2 cellular contexts compared by ENCODE assay signal in the genomic region with DNA sequence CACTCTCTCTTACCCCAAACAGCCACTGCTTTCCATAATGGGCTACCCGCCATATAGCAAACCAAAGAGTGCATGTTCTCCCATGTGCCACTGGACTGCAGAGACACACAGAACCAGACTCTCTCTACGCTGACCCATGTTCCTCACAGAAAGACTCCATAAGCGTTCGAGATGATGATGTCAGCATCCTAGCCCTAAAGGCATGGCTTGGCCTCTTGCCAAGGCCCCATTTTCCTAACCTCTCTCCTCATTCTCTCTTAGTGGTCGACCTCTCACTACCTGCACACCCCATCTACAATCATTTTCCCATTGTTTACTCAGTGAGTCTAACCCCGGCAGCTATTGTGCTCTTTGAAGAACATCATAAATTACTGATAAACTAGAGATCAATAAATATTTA.
TF ChIP-seq lines count a peak whose summit lies in the region.

No MANE protein-coding gene starts in this region.

TF ChIP-seq in HepG2, 621 proteins besides CTCF, POLR2A, EP300 and RAD21:
- TF ChIP-seq, protein P1, sequence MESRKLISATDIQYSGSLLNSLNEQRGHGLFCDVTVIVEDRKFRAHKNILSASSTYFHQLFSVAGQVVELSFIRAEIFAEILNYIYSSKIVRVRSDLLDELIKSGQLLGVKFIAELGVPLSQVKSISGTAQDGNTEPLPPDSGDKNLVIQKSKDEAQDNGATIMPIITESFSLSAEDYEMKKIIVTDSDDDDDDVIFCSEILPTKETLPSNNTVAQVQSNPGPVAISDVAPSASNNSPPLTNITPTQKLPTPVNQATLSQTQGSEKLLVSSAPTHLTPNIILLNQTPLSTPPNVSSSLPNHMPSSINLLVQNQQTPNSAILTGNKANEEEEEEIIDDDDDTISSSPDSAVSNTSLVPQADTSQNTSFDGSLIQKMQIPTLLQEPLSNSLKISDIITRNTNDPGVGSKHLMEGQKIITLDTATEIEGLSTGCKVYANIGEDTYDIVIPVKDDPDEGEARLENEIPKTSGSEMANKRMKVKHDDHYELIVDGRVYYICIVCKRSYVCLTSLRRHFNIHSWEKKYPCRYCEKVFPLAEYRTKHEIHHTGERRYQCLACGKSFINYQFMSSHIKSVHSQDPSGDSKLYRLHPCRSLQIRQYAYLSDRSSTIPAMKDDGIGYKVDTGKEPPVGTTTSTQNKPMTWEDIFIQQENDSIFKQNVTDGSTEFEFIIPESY (CRISPR knock-in tag; IDR thresholded peaks at IDR 0.05): 0 out of 2 replicates have a peak, but pooled peaks have one; percentile 10
- 0 out of 2 replicates have a peak, but pooled peaks have one; percentile 26 for TF ChIP-seq ZBTB7B (CRISPR knock-in tag; IDR thresholded peaks at IDR 0.05)
- TF ChIP-seq SAP130 (CRISPR knock-in tag; IDR thresholded peaks at IDR 0.05; ENCODE audit: low read depth): peak; percentile 20; the same call in 1 of the 2 replicates
- TF ChIP-seq SALL1 (CRISPR knock-in tag; IDR thresholded peaks at IDR 0.05): 0 out of 2 replicates have a peak, but pooled peaks have one; percentile 31
- TF ChIP-seq, protein P2, sequence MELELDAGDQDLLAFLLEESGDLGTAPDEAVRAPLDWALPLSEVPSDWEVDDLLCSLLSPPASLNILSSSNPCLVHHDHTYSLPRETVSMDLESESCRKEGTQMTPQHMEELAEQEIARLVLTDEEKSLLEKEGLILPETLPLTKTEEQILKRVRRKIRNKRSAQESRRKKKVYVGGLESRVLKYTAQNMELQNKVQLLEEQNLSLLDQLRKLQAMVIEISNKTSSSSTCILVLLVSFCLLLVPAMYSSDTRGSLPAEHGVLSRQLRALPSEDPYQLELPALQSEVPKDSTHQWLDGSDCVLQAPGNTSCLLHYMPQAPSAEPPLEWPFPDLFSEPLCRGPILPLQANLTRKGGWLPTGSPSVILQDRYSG (CRISPR knock-in tag; IDR thresholded peaks at IDR 0.05): no peak
- no peak for TF ChIP-seq FOXA1 (IDR thresholded peaks at IDR 0.05)
- TF ChIP-seq FOXA1 (CRISPR knock-in tag; IDR thresholded peaks at IDR 0.05): peak; percentile 27; the same call in 1 of the 2 replicates
- TF ChIP-seq NFATC3 (CRISPR knock-in tag; IDR thresholded peaks at IDR 0.05): no peak
- no peak for TF ChIP-seq CBX1 (IDR thresholded peaks at IDR 0.05; ENCODE audit: low read depth)
- no peak for TF ChIP-seq REXO4 (CRISPR knock-in tag; IDR thresholded peaks at IDR 0.05; ENCODE audit: borderline replicate concordance)
- TF ChIP-seq ZNF577 (CRISPR knock-in tag; IDR thresholded peaks at IDR 0.05; ENCODE audit: borderline replicate concordance, low read depth): no peak
- TF ChIP-seq MAFK (conservative IDR thresholded peaks at IDR 0.05 in 1 of 2, IDR thresholded peaks at IDR 0.05 in 1 of 2; ENCODE audit: low read length in 2 of 2): peak in 1 of 2 experiments; percentile 20; a peak in 2 of 4 replicates
- TF ChIP-seq, protein P3, sequence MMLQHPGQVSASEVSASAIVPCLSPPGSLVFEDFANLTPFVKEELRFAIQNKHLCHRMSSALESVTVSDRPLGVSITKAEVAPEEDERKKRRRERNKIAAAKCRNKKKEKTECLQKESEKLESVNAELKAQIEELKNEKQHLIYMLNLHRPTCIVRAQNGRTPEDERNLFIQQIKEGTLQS (CRISPR knock-in tag; IDR thresholded peaks at IDR 0.05): 0 out of 2 replicates have a peak, but pooled peaks have one; percentile 20
- TF ChIP-seq, protein P4, sequence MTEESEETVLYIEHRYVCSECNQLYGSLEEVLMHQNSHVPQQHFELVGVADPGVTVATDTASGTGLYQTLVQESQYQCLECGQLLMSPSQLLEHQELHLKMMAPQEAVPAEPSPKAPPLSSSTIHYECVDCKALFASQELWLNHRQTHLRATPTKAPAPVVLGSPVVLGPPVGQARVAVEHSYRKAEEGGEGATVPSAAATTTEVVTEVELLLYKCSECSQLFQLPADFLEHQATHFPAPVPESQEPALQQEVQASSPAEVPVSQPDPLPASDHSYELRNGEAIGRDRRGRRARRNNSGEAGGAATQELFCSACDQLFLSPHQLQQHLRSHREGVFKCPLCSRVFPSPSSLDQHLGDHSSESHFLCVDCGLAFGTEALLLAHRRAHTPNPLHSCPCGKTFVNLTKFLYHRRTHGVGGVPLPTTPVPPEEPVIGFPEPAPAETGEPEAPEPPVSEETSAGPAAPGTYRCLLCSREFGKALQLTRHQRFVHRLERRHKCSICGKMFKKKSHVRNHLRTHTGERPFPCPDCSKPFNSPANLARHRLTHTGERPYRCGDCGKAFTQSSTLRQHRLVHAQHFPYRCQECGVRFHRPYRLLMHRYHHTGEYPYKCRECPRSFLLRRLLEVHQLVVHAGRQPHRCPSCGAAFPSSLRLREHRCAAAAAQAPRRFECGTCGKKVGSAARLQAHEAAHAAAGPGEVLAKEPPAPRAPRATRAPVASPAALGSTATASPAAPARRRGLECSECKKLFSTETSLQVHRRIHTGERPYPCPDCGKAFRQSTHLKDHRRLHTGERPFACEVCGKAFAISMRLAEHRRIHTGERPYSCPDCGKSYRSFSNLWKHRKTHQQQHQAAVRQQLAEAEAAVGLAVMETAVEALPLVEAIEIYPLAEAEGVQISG (CRISPR knock-in tag; IDR thresholded peaks at IDR 0.05): no peak
- no peak for TF ChIP-seq ZNF550 (CRISPR knock-in tag; IDR thresholded peaks at IDR 0.05; ENCODE audit: borderline replicate concordance)
- peak; percentile 18; the same call in 1 of the 2 replicates for TF ChIP-seq FOXA3 (CRISPR knock-in tag; IDR thresholded peaks at IDR 0.05)
- TF ChIP-seq SOX5 (CRISPR knock-in tag; IDR thresholded peaks at IDR 0.05; ENCODE audit: borderline replicate concordance): peak; percentile 6; the same call in 1 of the 2 replicates
- TF ChIP-seq ZNF614 (CRISPR knock-in tag; IDR thresholded peaks at IDR 0.05; ENCODE audit: borderline replicate concordance): no peak

TF ChIP-seq in K562, 482 proteins besides CTCF, POLR2A, EP300 and RAD21:
- TF ChIP-seq, protein P3 (IDR thresholded peaks at IDR 0.05): peak; percentile 35; the same call in 1 of the 2 replicates
- TF ChIP-seq, protein P3 (CRISPR knock-in tag; conservative IDR thresholded peaks at IDR 0.05): no peak
- no peak for TF ChIP-seq DPF2 (IDR thresholded peaks at IDR 0.05)
- no peak for TF ChIP-seq MIER1 (IDR thresholded peaks at IDR 0.05; ENCODE audit: low read depth)
- TF ChIP-seq, protein P5, sequence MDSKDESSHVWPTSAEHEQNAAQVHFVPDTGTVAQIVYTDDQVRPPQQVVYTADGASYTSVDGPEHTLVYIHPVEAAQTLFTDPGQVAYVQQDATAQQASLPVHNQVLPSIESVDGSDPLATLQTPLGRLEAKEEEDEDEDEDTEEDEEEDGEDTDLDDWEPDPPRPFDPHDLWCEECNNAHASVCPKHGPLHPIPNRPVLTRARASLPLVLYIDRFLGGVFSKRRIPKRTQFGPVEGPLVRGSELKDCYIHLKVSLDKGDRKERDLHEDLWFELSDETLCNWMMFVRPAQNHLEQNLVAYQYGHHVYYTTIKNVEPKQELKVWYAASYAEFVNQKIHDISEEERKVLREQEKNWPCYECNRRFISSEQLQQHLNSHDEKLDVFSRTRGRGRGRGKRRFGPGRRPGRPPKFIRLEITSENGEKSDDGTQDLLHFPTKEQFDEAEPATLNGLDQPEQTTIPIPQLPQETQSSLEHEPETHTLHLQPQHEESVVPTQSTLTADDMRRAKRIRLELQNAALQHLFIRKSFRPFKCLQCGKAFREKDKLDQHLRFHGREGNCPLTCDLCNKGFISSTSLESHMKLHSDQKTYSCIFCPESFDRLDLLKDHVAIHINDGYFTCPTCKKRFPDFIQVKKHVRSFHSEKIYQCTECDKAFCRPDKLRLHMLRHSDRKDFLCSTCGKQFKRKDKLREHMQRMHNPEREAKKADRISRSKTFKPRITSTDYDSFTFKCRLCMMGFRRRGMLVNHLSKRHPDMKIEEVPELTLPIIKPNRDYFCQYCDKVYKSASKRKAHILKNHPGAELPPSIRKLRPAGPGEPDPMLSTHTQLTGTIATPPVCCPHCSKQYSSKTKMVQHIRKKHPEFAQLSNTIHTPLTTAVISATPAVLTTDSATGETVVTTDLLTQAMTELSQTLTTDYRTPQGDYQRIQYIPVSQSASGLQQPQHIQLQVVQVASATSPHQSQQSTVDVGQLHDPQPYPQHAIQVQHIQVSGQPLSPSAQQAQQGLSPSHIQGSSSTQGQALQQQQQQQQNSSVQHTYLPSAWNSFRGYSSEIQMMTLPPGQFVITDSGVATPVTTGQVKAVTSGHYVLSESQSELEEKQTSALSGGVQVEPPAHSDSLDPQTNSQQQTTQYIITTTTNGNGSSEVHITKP (IDR thresholded peaks at IDR 0.05; ENCODE audit: partially characterized antibody): no peak
- TF ChIP-seq KAT8 (IDR thresholded peaks at IDR 0.05; ENCODE audit: low read depth): 0 out of 2 replicates have a peak, but pooled peaks have one; percentile 16
- TF ChIP-seq CBX3 (IDR thresholded peaks at IDR 0.05; ENCODE audit: borderline replicate concordance in 1 of 2, low read length in 2 of 2): no peak
- peak; percentile 96 for TF ChIP-seq NFIC (IDR thresholded peaks at IDR 0.05)
- TF ChIP-seq NFIX (CRISPR knock-in tag; IDR thresholded peaks at IDR 0.05; ENCODE audit: low read depth): peak; percentile 38
